ENCODE assay signal across 24 cellular contexts in the genomic region with DNA sequence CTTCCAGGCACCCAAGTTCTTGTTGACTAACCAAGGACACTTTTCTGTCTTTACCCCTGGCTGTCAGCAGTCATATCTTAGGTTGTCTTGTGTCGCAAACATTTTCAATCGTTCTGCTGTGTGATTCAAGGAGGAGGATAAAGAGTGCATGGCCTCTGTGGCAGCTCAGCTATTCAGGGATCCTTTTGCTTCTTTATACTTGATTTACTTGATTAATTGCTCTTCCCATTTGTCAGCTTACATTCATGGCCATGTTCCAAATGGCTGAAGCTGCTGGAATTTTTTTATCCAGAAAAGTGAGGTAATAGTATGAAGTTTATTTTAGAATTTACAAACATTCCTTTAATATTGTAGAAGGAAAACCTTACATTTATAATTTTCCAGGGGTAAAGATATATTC.
"Had no signal": no experiment of that assay in that cellular context is flagged by ENCODE, and none has a peak within 500 bp of the region (broad histone marks: within the 10 kb centered on the region; RNA-seq: fewer than 3 reads in every experiment).

No MANE protein-coding gene starts in this region.

- DNase-seq: activated B cell treated with CpG ODN at 0.5 μM for 24 hours; activated CD4-positive, alpha-beta T cell treated with anti-CD3 and anti-CD28 coated beads, Interleukin-2, amount 50 U/mL, for 4 hours; activated naive CD4-positive, alpha-beta T cell; activated T-cell treated with anti-CD3 and anti-CD28 coated beads for 4 hours; activated T-cell treated with anti-CD3 and anti-CD28 coated beads, Interleukin-2, amount 50 U/mL, for 72 hours; caudate nucleus; cortex of kidney; effector memory CD8-positive, alpha-beta T cell; erythroblast; foreskin keratinocyte; heart right ventricle; mammary epithelial cell; naive thymus-derived CD4-positive, alpha-beta T cell; ovary; retina; small intestine; stimulated activated CD4-positive, alpha-beta T cell treated with anti-CD3 and anti-CD28 coated beads, Interleukin-4, amount 100 ng/mL, for 24 hours; stimulated activated CD8-positive, alpha-beta memory T cell treated with anti-CD3 and anti-CD28 coated beads, Interleukin-4, amount 100 ng/mL, for 48 hours; stomach; T-helper 1 cell; thyroid gland; upper lobe of left lung had no signal

- H3K27me3 ChIP-seq: ascending aorta, foreskin keratinocyte, heart right ventricle, ovary, stomach, thyroid gland, upper lobe of left lung, vagina had no signal

- H3K27ac ChIP-seq: ascending aorta, foreskin keratinocyte, heart right ventricle, ovary, stomach, thyroid gland, upper lobe of left lung, vagina had no signal

- H3K4me3 ChIP-seq: ascending aorta, heart right ventricle, ovary, stomach, thyroid gland, upper lobe of left lung, vagina had no signal

- H3K9me3 ChIP-seq: ascending aorta, heart right ventricle, ovary, stomach, thyroid gland, upper lobe of left lung, vagina had no signal

- H3K36me3 ChIP-seq: ascending aorta, ovary, stomach, thyroid gland, upper lobe of left lung, vagina had no signal

- H3K4me1 ChIP-seq: ascending aorta, foreskin keratinocyte, vagina had no signal
